Comparison of ENCODE assay signal across 7 cellular contexts in the genomic region with DNA sequence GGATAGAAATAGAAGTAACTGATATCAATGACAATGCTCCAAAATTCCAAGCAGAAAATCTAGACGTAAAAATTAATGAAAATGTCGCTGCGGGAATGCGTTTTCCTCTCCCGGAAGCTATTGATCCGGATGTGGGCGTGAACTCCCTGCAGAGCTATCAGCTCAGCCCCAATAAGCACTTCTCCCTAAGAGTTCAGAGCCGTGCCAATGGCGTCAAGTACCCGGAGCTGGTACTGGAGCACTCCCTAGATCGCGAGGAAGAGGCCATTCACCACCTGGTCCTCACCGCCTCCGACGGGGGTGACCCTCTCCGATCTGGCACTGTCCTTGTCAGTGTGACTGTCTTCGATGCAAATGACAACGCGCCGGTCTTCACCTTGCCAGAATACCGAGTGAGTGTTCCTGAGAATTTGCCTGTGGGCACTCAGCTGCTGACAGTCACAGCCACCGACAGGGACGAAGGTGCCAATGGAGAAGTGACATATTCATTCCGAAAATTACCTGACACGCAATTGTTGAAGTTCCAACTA. TPM values are rescaled to one million over a fixed set of nuclear protein-coding genes. Genes with fewer than 3 reads are reported as not detected.
DNase-seq lines count a peak whose midpoint lies in the region; ATAC-seq lines count a peak whose summit lies in the region.

No MANE protein-coding gene starts in this region.

- DNase-seq in H7 (peak; percentile 79), right cardiac atrium (no peak), NCI-H345 treated with DMSO at 0.1 percent for 48 hours (lab: John Stamatoyannopoulos, UW; ENCODE audit: unreplicated experiment) (no peak)
- DNase-seq in activated CD4-positive, alpha-beta memory T cell treated with anti-CD3 and anti-CD28 coated beads for 36 hours: no peak
- no peak for DNase-seq in stimulated activated CD4-positive, alpha-beta T cell treated with anti-CD3 and anti-CD28 coated beads, Interleukin-12 subunit alpha, Interleukin-12 subunit beta, amount 100 ng/mL, for 4 hours

- CTCF ChIA-PET in activated CD4-positive, alpha-beta memory T cell treated with anti-CD3 and anti-CD28 coated beads for 36 hours (lab: Charles Lee): interaction anchor here (0.6 to 3.3 kb wide), 28 partner anchors 8 to 221 kb away, joined by 3 to 59 read pairs (median 5); a partner anchor contains a TSS

- peak overlapping the region in 2 of 3 donors; percentile 25 to 43 for H3K9ac ChIP-seq in skeletal muscle tissue (ENCODE audit: low read depth in 1 of 3, low read length in 3 of 3)

- intact Hi-C loops in activated CD4-positive, alpha-beta memory T cell treated with anti-CD3 and anti-CD28 coated beads for 36 hours (cut with micrococcal nuclease): loop anchor here (2.0 to 10.0 kb wide), 4 partner anchors 49 to 145 kb away; a partner anchor contains a TSS
- intact Hi-C loops in right cardiac atrium (cut with DNase I): loop anchor here in 1 of 4 donors (10.0 kb wide), 1 partner anchor 111 kb away; no protein-coding TSS in a partner anchor

- peaks cover 15% of the 10 kb centered on the region for H3K4me1 Mint-ChIP-seq in activated CD4-positive, alpha-beta memory T cell treated with anti-CD3 and anti-CD28 coated beads for 36 hours (ENCODE audit: low read depth)

- H3K27ac ChIP-seq in right cardiac atrium (ENCODE audit: low read length) (no peak overlapping the region), skeletal muscle tissue (ENCODE audit: low read depth, low read length) (no peak overlapping the region)

- H3K9me3 ChIP-seq in right cardiac atrium (ENCODE audit: control insufficient read depth, low read length) (peaks cover 5% of the 10 kb centered on the region), skeletal muscle tissue (ENCODE audit: control insufficient read depth in 3 of 3, low read length in 3 of 3) (peaks cover 14 to 28% (median 20%) of the 10 kb centered on the region in 3 donors)

- H3K4me1 ChIP-seq in right cardiac atrium (ENCODE audit: control insufficient read depth, insufficient read depth, low read length) (no peaks in the 10 kb centered on the region), skeletal muscle tissue (ENCODE audit: control insufficient read depth in 3 of 3, insufficient read depth in 3 of 3, low read length in 3 of 3) (peaks cover 0 to 19% (median 8%) of the 10 kb centered on the region in 3 donors)

- H3K27me3 ChIP-seq in H7 (ENCODE audit: control insufficient read depth, insufficient read depth, low read length) (peaks cover 7% of the 10 kb centered on the region), right cardiac atrium (ENCODE audit: control insufficient read depth, insufficient read depth) (no peaks in the 10 kb centered on the region), skeletal muscle tissue (ENCODE audit: control insufficient read depth in 3 of 3, insufficient read depth in 3 of 3, low read length in 3 of 3) (peaks cover 0 to 7% (median 6%) of the 10 kb centered on the region in 3 donors)

- peaks cover 27% of the 10 kb centered on the region for H3K9me3 Mint-ChIP-seq in activated CD4-positive, alpha-beta memory T cell treated with anti-CD3 and anti-CD28 coated beads for 36 hours

- no peaks in the 10 kb centered on the region for H3K36me3 ChIP-seq in H7 (replicated peaks; ENCODE audit: control insufficient read depth, insufficient read depth, low read length)
- H3K36me3 ChIP-seq in skeletal muscle tissue (ENCODE audit: control insufficient read depth in 3 of 3, insufficient read depth in 3 of 3, low read length in 3 of 3): peaks cover 2 to 22% (median 4%) of the 10 kb centered on the region in 3 donors

- H3K27ac Mint-ChIP-seq in activated CD4-positive, alpha-beta memory T cell treated with anti-CD3 and anti-CD28 coated beads for 36 hours: no peak overlapping the region

- peak overlapping the region; percentile 66 for H3K4me3 Mint-ChIP-seq in activated CD4-positive, alpha-beta memory T cell treated with anti-CD3 and anti-CD28 coated beads for 36 hours

- WGBS in right cardiac atrium: 24% methylated on average over 25 of the region's 25 CpGs

- peaks cover 28% of the 10 kb centered on the region for H3K36me3 Mint-ChIP-seq in activated CD4-positive, alpha-beta memory T cell treated with anti-CD3 and anti-CD28 coated beads for 36 hours

- H3K4me3 ChIP-seq in H7 (ENCODE audit: insufficient read depth, low read depth, low read length) (peak overlapping the region; percentile 41; the same call in 1 of the 2 replicates), right cardiac atrium (ENCODE audit: low read length) (peak overlapping the region; percentile 32), skeletal muscle tissue (ENCODE audit: low read length in 3 of 3) (peak overlapping the region; percentile 55 to 70 (median 67))

- POLR2A ChIA-PET in activated CD4-positive, alpha-beta memory T cell treated with anti-CD3 and anti-CD28 coated beads for 36 hours (lab: Charles Lee): no interaction called here

- peaks cover 62% of the 10 kb centered on the region for H3K27me3 Mint-ChIP-seq in activated CD4-positive, alpha-beta memory T cell treated with anti-CD3 and anti-CD28 coated beads for 36 hours

- ATAC-seq in right cardiac atrium (no peak), HG02763 (IDR thresholded peaks at IDR 0.05; ENCODE audit: unreplicated experiment) (no peak)

RNA-seq across cellular contexts. Expression of a gene that starts 0.8 kb away (rescaled TPM):
- total RNA-seq in H7 (2014; rRNA removed; shearing (Covaris generic)): 0.35 and 0.78 TPM in 2 replicates
- under 1 TPM; 0.07 to 0.10 TPM for total RNA-seq in activated CD4-positive, alpha-beta memory T cell treated with anti-CD3 and anti-CD28 coated beads for 36 hours
- total RNA-seq in right cardiac atrium (1 to 10 TPM; 3.9 to 5.3 (median 4.5) TPM), skeletal muscle tissue (4.2 TPM)
- polyA plus RNA-seq in right cardiac atrium: 1.6 TPM

RNA-seq across cellular contexts. Expression of a gene that starts 3.9 kb away (rescaled TPM):
- total RNA-seq in H7 (2014; rRNA removed; shearing (Covaris generic)): 4.4 and 4.6 TPM in 2 replicates
- under 1 TPM in 1 of 2 experiments, not detected in 1; 0.07 TPM for total RNA-seq in activated CD4-positive, alpha-beta memory T cell treated with anti-CD3 and anti-CD28 coated beads for 36 hours
- 10 to 100 TPM in 3 of 4 donors, 1 to 10 TPM in 1; 9.7 to 10.6 (median 10.5) TPM for total RNA-seq in right cardiac atrium
- 3.5 TPM for polyA plus RNA-seq in right cardiac atrium
- 7.3 TPM for total RNA-seq in skeletal muscle tissue

RNA-seq across cellular contexts. Expression of a gene that starts 5.8 kb away (rescaled TPM):
- 1.7 and 1.9 TPM in 2 replicates for total RNA-seq in H7 (2014; rRNA removed; shearing (Covaris generic))
- total RNA-seq in activated CD4-positive, alpha-beta memory T cell treated with anti-CD3 and anti-CD28 coated beads for 36 hours: under 1 TPM in 1 of 2 experiments, not detected in 1; 0.07 TPM
- 1 to 10 TPM; 5.9 to 6.6 (median 6.3) TPM for total RNA-seq in right cardiac atrium
- 3.1 TPM for polyA plus RNA-seq in right cardiac atrium
- 5.2 TPM for total RNA-seq in skeletal muscle tissue

RNA-seq across cellular contexts. Expression of a gene that starts 7.2 kb away (rescaled TPM):
- 0.21 and 0.30 TPM in 2 replicates for total RNA-seq in H7 (2014; rRNA removed; shearing (Covaris generic))
- total RNA-seq in activated CD4-positive, alpha-beta memory T cell treated with anti-CD3 and anti-CD28 coated beads for 36 hours: under 1 TPM in 1 of 2 experiments, not detected in 1; 0.05 TPM
- total RNA-seq in right cardiac atrium (1 to 10 TPM; 3.1 to 4.2 (median 3.6) TPM), skeletal muscle tissue (6.8 TPM)
- polyA plus RNA-seq in right cardiac atrium: 2.2 TPM

RNA-seq across cellular contexts. Expression of a gene that starts 11.0 kb away (rescaled TPM):
- 0.04 and 0.10 TPM in 2 replicates for total RNA-seq in H7 (2014; rRNA removed; shearing (Covaris generic))
- total RNA-seq in activated CD4-positive, alpha-beta memory T cell treated with anti-CD3 and anti-CD28 coated beads for 36 hours: under 1 TPM in 1 of 2 experiments, not detected in 1; 0.10 TPM
- total RNA-seq in right cardiac atrium (1 to 10 TPM; 3.7 to 5.4 (median 3.7) TPM), skeletal muscle tissue (4.7 TPM)
- 1.6 TPM for polyA plus RNA-seq in right cardiac atrium
